Comparison of ENCODE assay signal across 9 cellular contexts in genomic region chr2:73215254-73215653, GRCh38. TPM values are rescaled to one million over a fixed set of nuclear protein-coding genes. Genes with fewer than 3 reads are reported as not detected.
A peak's percentile ranks its signal among the peaks of the same experiment; 100 is the strongest.
DNase-seq lines count a peak whose midpoint lies in the region; ATAC-seq and TF ChIP-seq lines count a peak whose summit lies in the region.
"Had no signal": no experiment of that assay in that cellular context is flagged by ENCODE, and none has a peak within 500 bp of the region (broad histone marks: within the 10 kb centered on the region; RNA-seq: fewer than 3 reads in every experiment).

No MANE protein-coding gene starts in this region.

- no peak for TF ChIP-seq CTCF in fibroblast of mammary gland (conservative IDR thresholded peaks at IDR 0.05; ENCODE audit: control insufficient read depth, insufficient read depth, low read depth, low read length)

- H3K9me3 Mint-ChIP-seq in activated T-cell treated with anti-CD3 and anti-CD28 coated beads, Interleukin-2, amount 50 U/mL, for 4 hours = no peaks in the 10 kb centered on the region
- H3K9me3 Mint-ChIP-seq in T-cell = no peaks in the 10 kb centered on the region
- no peaks in the 10 kb centered on the region for H3K9me3 Mint-ChIP-seq in stimulated activated memory B cell treated with anti-CD40 and anti-IgM and Interleukin-4, amounts not matched to agents 10 μg/mL and 1 μg/mL and 100 μg/mL, for 72 hours

- H3K27me3 Mint-ChIP-seq in activated T-cell treated with anti-CD3 and anti-CD28 coated beads, Interleukin-2, amount 50 U/mL, for 4 hours (ENCODE audit: low read depth) = no peaks in the 10 kb centered on the region
- no peaks in the 10 kb centered on the region for H3K27me3 Mint-ChIP-seq in T-cell
- peaks cover 2% of the 10 kb centered on the region for H3K27me3 Mint-ChIP-seq in stimulated activated memory B cell treated with anti-CD40 and anti-IgM and Interleukin-4, amounts not matched to agents 10 μg/mL and 1 μg/mL and 100 μg/mL, for 72 hours

- H3K36me3 Mint-ChIP-seq in activated T-cell treated with anti-CD3 and anti-CD28 coated beads, Interleukin-2, amount 50 U/mL, for 4 hours (ENCODE audit: insufficient read depth) = peaks cover 11% of the 10 kb centered on the region
- H3K36me3 Mint-ChIP-seq in T-cell = peaks cover 3% of the 10 kb centered on the region
- peaks cover 8% of the 10 kb centered on the region for H3K36me3 Mint-ChIP-seq in stimulated activated memory B cell treated with anti-CD40 and anti-IgM and Interleukin-4, amounts not matched to agents 10 μg/mL and 1 μg/mL and 100 μg/mL, for 72 hours

- H3K36me3 ChIP-seq in effector memory CD4-positive, alpha-beta T cell (ENCODE audit: control insufficient read depth, insufficient read depth, low read length) = peaks cover 17% of the 10 kb centered on the region

- CTCF ChIA-PET in T-cell (lab: Charles Lee) = interaction anchor here (0.6 to 1.2 kb wide), 5 partner anchors 15 to 905 kb away, joined by 3 to 5 read pairs (median 3); partner anchors contain the start of gene PRADC1 (in 1 of the 2)

- H3K27ac Mint-ChIP-seq in T-cell = peak overlapping the region; percentile 91 to 92
- H3K27ac Mint-ChIP-seq in stimulated activated memory B cell treated with anti-CD40 and anti-IgM and Interleukin-4, amounts not matched to agents 10 μg/mL and 1 μg/mL and 100 μg/mL, for 72 hours = peak overlapping the region; percentile 95

- ATAC-seq in activated T-cell treated with anti-CD3 and anti-CD28 coated beads, Interleukin-2, amount 50 U/mL, for 4 hours = no peak
- ATAC-seq in T-cell (replicated peaks in 1 of 4) = no peak
- no peak for ATAC-seq in stimulated activated memory B cell treated with anti-CD40 and anti-IgM and Interleukin-4, amounts not matched to agents 10 μg/mL and 1 μg/mL and 100 μg/mL, for 72 hours

- H3K27ac ChIP-seq in effector memory CD4-positive, alpha-beta T cell (ENCODE audit: insufficient read depth, low read length, poor library complexity, severe bottlenecking) = no peak overlapping the region

- peaks cover 30% of the 10 kb centered on the region for H3K4me1 Mint-ChIP-seq in activated T-cell treated with anti-CD3 and anti-CD28 coated beads, Interleukin-2, amount 50 U/mL, for 4 hours (ENCODE audit: low read depth)
- H3K4me1 Mint-ChIP-seq in T-cell = peaks cover 38 to 41% (median 38%) of the 10 kb centered on the region in 3 donors
- H3K4me1 Mint-ChIP-seq in stimulated activated memory B cell treated with anti-CD40 and anti-IgM and Interleukin-4, amounts not matched to agents 10 μg/mL and 1 μg/mL and 100 μg/mL, for 72 hours = peaks cover 31% of the 10 kb centered on the region

- H3K4me1 ChIP-seq in effector memory CD4-positive, alpha-beta T cell (ENCODE audit: control insufficient read depth, insufficient read depth, low read length, poor library complexity, severe bottlenecking) = peaks cover 7% of the 10 kb centered on the region

- POLR2A ChIA-PET in T-cell (lab: Charles Lee) = interaction anchor here (0.8 to 1.0 kb wide), 2 partner anchors 18 to 21 kb away, joined by 3 to 7 read pairs; partner anchors contain the start of genes CCT7 (in 1 of the 2) and PRADC1 (in 1 of the 2)

- DNase-seq in activated T-cell treated with anti-CD3 and anti-CD28 coated beads, Interleukin-2, amount 50 U/mL, for 4 hours = no peak
- no peak for DNase-seq in activated T-cell treated with anti-CD3 and anti-CD28 coated beads, Interleukin-2, amount 50 U/mL, for 48 hours
- no peak for DNase-seq in T-cell
- no peak for DNase-seq in fibroblast of mammary gland (ENCODE audit: low read depth)
- DNase-seq in NCI-H2171 (lab: John Stamatoyannopoulos, UW) = no peak
- DNase-seq in AG08395 (ENCODE audit: low spot score) = no peak
- DNase-seq in effector memory CD4-positive, alpha-beta T cell = no peak
- DNase-seq: amniotic stem cell had no signal

- H3K27me3 ChIP-seq in effector memory CD4-positive, alpha-beta T cell (replicated peaks; ENCODE audit: control insufficient read depth, insufficient read depth, low read length, poor library complexity, severe bottlenecking) = no peaks in the 10 kb centered on the region

- peak overlapping the region; percentile 97 for H3K4me3 Mint-ChIP-seq in activated T-cell treated with anti-CD3 and anti-CD28 coated beads, Interleukin-2, amount 50 U/mL, for 4 hours
- H3K4me3 Mint-ChIP-seq in T-cell = peak overlapping the region; percentile 79 to 93 (median 81)
- H3K4me3 Mint-ChIP-seq in stimulated activated memory B cell treated with anti-CD40 and anti-IgM and Interleukin-4, amounts not matched to agents 10 μg/mL and 1 μg/mL and 100 μg/mL, for 72 hours = peak overlapping the region; percentile 90

- no peaks in the 10 kb centered on the region for H3K9me3 ChIP-seq in effector memory CD4-positive, alpha-beta T cell (ENCODE audit: control insufficient read depth, low read length)

- peak overlapping the region; percentile 9 for H3K4me3 ChIP-seq in fibroblast of mammary gland (ENCODE audit: control insufficient read depth, low read depth, low read length)
- H3K4me3 ChIP-seq in effector memory CD4-positive, alpha-beta T cell (ENCODE audit: insufficient read depth, low read depth, low read length, poor library complexity, severe bottlenecking) = no peak overlapping the region

RNA-seq across cellular contexts. Expression of gene SMYD5, which starts 1.2 kb away (rescaled TPM):
- total RNA-seq in activated T-cell treated with anti-CD3 and anti-CD28 coated beads, Interleukin-2, amount 50 U/mL, for 4 hours = 10 to 100 TPM; 70.8 to 78.4 (median 74.4) TPM
- total RNA-seq in T-cell = 10 to 100 TPM; 38.2 to 56.9 (median 44.5) TPM

RNA-seq across cellular contexts. Expression of gene NOTO, which starts 12.9 kb away (rescaled TPM):
- total RNA-seq in activated T-cell treated with anti-CD3 and anti-CD28 coated beads, Interleukin-2, amount 50 U/mL, for 4 hours = not detected
- total RNA-seq in T-cell = not detected

RNA-seq across cellular contexts. Expression of gene PRADC1, which starts 17.8 kb away (rescaled TPM):
- total RNA-seq in activated T-cell treated with anti-CD3 and anti-CD28 coated beads, Interleukin-2, amount 50 U/mL, for 4 hours = 10 to 100 TPM; 29.5 to 32.3 (median 30.5) TPM
- total RNA-seq in T-cell = 1 to 10 TPM; 6.1 to 9.9 (median 6.4) TPM

RNA-seq across cellular contexts. Expression of gene CCT7, which starts 18.9 kb away (rescaled TPM):
- total RNA-seq in activated T-cell treated with anti-CD3 and anti-CD28 coated beads, Interleukin-2, amount 50 U/mL, for 4 hours = 1,000 to 10,000 TPM in 1 of 3 donors, 100 to 1,000 TPM in 2; 924 to 1,031 (median 969) TPM
- 100 to 1,000 TPM; 120 to 210 (median 193) TPM for total RNA-seq in T-cell
